ENCODE assay signal across 2 cellular contexts in genomic region chr22:45966892-45967365, GRCh38.
TF ChIP-seq lines count a peak whose summit lies in the region.

No MANE protein-coding gene starts in this region.

TF ChIP-seq in WTC11, 78 proteins besides CTCF, POLR2A, EP300 and RAD21 (continued from another document):
- TF ChIP-seq ZNF281 (CRISPR knock-in tag; IDR thresholded peaks at IDR 0.05) (peak; percentile 59; the same call in 1 of the 2 replicates), RORB (CRISPR knock-in tag; IDR thresholded peaks at IDR 0.05) (no peak), ZNF423 (CRISPR knock-in tag; IDR thresholded peaks at IDR 0.05) (peak; percentile 53), PRRX2 (CRISPR knock-in tag; IDR thresholded peaks at IDR 0.05) (no peak)

TF ChIP-seq in SK-N-SH, 30 proteins besides CTCF, POLR2A, EP300 and RAD21 (continued from another document):
- TF ChIP-seq PBX3 (IDR thresholded peaks at IDR 0.05), result no peak
- no peak for TF ChIP-seq NFIC (IDR thresholded peaks at IDR 0.05; ENCODE audit: borderline replicate concordance)
